Comparison of ENCODE assay signal across 24 cellular contexts in genomic region chr10:67114945-67115344, GRCh38.
DNase-seq lines count a peak whose midpoint lies in the region; ATAC-seq and TF ChIP-seq lines count a peak whose summit lies in the region.
"Had no signal": no experiment of that assay in that cellular context is flagged by ENCODE, and none has a peak within 500 bp of the region (broad histone marks: within the 10 kb centered on the region; RNA-seq: fewer than 3 reads in every experiment).

No MANE protein-coding gene starts in this region.

- H3K36me3 ChIP-seq in left lung (no peaks in the 10 kb centered on the region), MG63 (no peaks in the 10 kb centered on the region)
- H3K36me3 ChIP-seq: BLaER1, heart right ventricle, prostate gland had no signal

- no peak overlapping the region for H3K4me3 ChIP-seq in left lung
- H3K4me3 ChIP-seq in MG63 = no peak overlapping the region
- H3K4me3 ChIP-seq: BLaER1, GM12878, heart right ventricle, PC-9, prostate gland, SK-N-MC had no signal

- H3K27ac Mint-ChIP-seq in natural killer cell = no peak overlapping the region
- H3K27ac Mint-ChIP-seq: activated naive CD4-positive, alpha-beta T cell treated with anti-CD3 and anti-CD28 coated beads, Interleukin-2, amount 50 U/mL, for 72 hours; nephron progenitor cell; T-helper 2 cell treated with Interferon-gamma antibody and Interleukin-4, amounts not matched to agents 5 μg/mL and 100 μg/mL, for 36 hours; type B pancreatic cell had no signal

- DNase-seq in HuH-7.5 (ENCODE audit: low spot score) = peak; percentile 19
- DNase-seq in NCI-H748 treated with DMSO at 0.1 percent for 48 hours (lab: John Stamatoyannopoulos, UW) = peak; percentile 80
- DNase-seq in left lung = no peak
- no peak for DNase-seq in activated CD8-positive, alpha-beta memory T cell treated with anti-CD3 and anti-CD28 coated beads, Interleukin-2, amount 50 U/mL, for 48 hours
- no peak for DNase-seq in MG63
- DNase-seq in cortex of kidney (lab: John Stamatoyannopoulos, UW) = no peak
- no peak for DNase-seq in natural killer cell
- DNase-seq: activated T-cell treated with anti-CD3 and anti-CD28 coated beads, Interleukin-2, amount 50 U/mL, for 48 hours; HCEC 1CT; heart right ventricle; NCI-H2107; NCI-H82; nephron progenitor cell; PC-9; stimulated activated CD4-positive, alpha-beta T cell treated with anti-CD3 and anti-CD28 coated beads, Interleukin-4, amount 100 ng/mL, for 24 hours had no signal

- ATAC-seq in left lung (peak; percentile 71), natural killer cell (no peak)
- ATAC-seq: activated CD4-positive, CD25-positive, alpha-beta regulatory T cell treated with anti-CD3 and anti-CD28 coated beads, Interleukin-2, amount 50 U/mL, for 24 hours; activated naive CD4-positive, alpha-beta T cell treated with anti-CD3 and anti-CD28 coated beads, Interleukin-2, amount 50 U/mL, for 72 hours; GM12878; heart right ventricle had no signal

- no peaks in the 10 kb centered on the region for H3K36me3 Mint-ChIP-seq in natural killer cell
- H3K36me3 Mint-ChIP-seq: activated naive CD4-positive, alpha-beta T cell treated with anti-CD3 and anti-CD28 coated beads, Interleukin-2, amount 50 U/mL, for 72 hours; type B pancreatic cell had no signal

- no peaks in the 10 kb centered on the region for H3K9me3 Mint-ChIP-seq in natural killer cell
- H3K9me3 Mint-ChIP-seq: activated naive CD4-positive, alpha-beta T cell treated with anti-CD3 and anti-CD28 coated beads, Interleukin-2, amount 50 U/mL, for 72 hours; nephron progenitor cell; T-helper 2 cell treated with Interferon-gamma antibody and Interleukin-4, amounts not matched to agents 5 μg/mL and 100 μg/mL, for 36 hours; type B pancreatic cell had no signal

- no peaks in the 10 kb centered on the region for H3K9me3 ChIP-seq in left lung
- no peaks in the 10 kb centered on the region for H3K9me3 ChIP-seq in MG63
- H3K9me3 ChIP-seq: BLaER1, heart right ventricle, prostate gland had no signal

- no peaks in the 10 kb centered on the region for H3K4me1 Mint-ChIP-seq in natural killer cell
- H3K4me1 Mint-ChIP-seq: nephron progenitor cell had no signal

- H3K4me1 ChIP-seq in left lung = no peaks in the 10 kb centered on the region
- H3K4me1 ChIP-seq: BLaER1, prostate gland had no signal

- H3K27me3 ChIP-seq in left lung (no peaks in the 10 kb centered on the region), MG63 (no peaks in the 10 kb centered on the region; the same call in 1 of the 2 replicates)
- H3K27me3 ChIP-seq: BLaER1, heart right ventricle had no signal

- intact Hi-C loops in left lung (cut with DNase I) = no loop called here
- intact Hi-C loops in natural killer cell (cut with micrococcal nuclease) = no loop called here

- H3K27me3 Mint-ChIP-seq in natural killer cell (ENCODE audit: low read depth in 2 of 2) = no peaks in the 10 kb centered on the region
- H3K27me3 Mint-ChIP-seq: type B pancreatic cell had no signal

- peak overlapping the region; percentile 28; the same call in 1 of the 2 replicates for H3K27ac ChIP-seq in 22Rv1
- no peak overlapping the region for H3K27ac ChIP-seq in left lung
- H3K27ac ChIP-seq: BLaER1, heart right ventricle, PC-9, prostate gland had no signal

- no peak for TF ChIP-seq CTCF in 22Rv1 (IDR thresholded peaks at IDR 0.05)
- TF ChIP-seq CTCF in left lung (IDR thresholded peaks at IDR 0.05) = no peak
- TF ChIP-seq CTCF in natural killer cell (IDR thresholded peaks at IDR 0.05) = no peak

- H3K4me3 Mint-ChIP-seq in natural killer cell = no peak overlapping the region
- H3K4me3 Mint-ChIP-seq: nephron progenitor cell; T-helper 2 cell treated with Interferon-gamma antibody and Interleukin-4, amounts not matched to agents 5 μg/mL and 100 μg/mL, for 36 hours; type B pancreatic cell had no signal

Comparison
In these comparisons a context has a peak if more than half of its experiments do, and no peak if none do; other contexts are left out.
1. DNase-seq: peak in HuH-7.5 (single experiment) and NCI-H748 treated with DMSO at 0.1 percent for 48 hours (single experiment); none in left lung (0 of 2), activated CD8-positive, alpha-beta memory T cell treated with anti-CD3 and anti-CD28 coated beads, Interleukin-2, amount 50 U/mL, for 48 hours (single experiment), MG63 (single experiment), cortex of kidney (single experiment) and natural killer cell (single experiment).